In the genomic region with DNA sequence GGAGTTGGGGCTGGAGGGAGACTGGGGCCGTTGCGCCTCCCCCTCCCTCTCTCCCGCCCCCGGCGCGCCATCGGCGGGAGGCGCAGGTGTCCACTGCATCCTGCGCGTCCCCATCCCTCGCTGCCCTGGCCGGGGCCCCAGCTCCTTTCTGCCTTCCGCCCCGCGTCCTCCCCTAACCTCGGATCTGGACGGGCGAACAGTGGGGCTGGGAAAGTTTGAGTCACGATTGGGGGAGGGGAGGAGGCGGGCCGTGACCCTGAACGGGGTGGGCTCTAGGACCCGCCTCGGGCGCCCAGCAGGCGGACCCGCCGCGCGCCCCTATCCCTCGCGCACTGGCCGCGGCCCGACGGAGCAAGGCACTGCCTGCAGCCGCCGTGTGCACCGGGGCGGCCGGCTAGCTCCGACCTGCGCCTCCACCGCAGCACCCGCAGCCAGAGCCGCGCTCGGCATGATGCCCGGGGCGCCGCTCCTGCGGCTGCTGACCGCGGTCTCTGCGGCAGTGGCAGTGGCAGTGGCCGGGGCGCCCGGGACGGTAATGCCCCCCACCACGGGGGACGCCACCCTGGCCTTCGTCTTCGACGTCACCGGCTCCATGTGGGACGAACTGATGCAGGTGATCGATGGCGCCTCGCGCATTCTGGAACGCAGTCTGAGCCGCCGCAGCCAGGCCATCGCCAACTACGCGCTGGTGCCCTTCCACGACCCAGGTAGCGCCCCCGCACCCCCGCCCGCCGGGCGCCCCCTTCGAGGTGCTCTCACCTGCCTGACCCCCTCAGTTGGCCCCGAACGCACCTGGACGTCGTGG, we compare ENCODE assay signal across 11 cellular contexts. TPM values are rescaled to one million over a fixed set of nuclear protein-coding genes. Genes with fewer than 3 reads are reported as not detected.
DNase-seq lines count a peak whose midpoint lies in the region; ATAC-seq and TF ChIP-seq lines count a peak whose summit lies in the region.
"Had no signal": no experiment of that assay in that cellular context is flagged by ENCODE, and none has a peak within 500 bp of the region (broad histone marks: within the 10 kb centered on the region; RNA-seq: fewer than 3 reads in every experiment).

A gene with protein sequence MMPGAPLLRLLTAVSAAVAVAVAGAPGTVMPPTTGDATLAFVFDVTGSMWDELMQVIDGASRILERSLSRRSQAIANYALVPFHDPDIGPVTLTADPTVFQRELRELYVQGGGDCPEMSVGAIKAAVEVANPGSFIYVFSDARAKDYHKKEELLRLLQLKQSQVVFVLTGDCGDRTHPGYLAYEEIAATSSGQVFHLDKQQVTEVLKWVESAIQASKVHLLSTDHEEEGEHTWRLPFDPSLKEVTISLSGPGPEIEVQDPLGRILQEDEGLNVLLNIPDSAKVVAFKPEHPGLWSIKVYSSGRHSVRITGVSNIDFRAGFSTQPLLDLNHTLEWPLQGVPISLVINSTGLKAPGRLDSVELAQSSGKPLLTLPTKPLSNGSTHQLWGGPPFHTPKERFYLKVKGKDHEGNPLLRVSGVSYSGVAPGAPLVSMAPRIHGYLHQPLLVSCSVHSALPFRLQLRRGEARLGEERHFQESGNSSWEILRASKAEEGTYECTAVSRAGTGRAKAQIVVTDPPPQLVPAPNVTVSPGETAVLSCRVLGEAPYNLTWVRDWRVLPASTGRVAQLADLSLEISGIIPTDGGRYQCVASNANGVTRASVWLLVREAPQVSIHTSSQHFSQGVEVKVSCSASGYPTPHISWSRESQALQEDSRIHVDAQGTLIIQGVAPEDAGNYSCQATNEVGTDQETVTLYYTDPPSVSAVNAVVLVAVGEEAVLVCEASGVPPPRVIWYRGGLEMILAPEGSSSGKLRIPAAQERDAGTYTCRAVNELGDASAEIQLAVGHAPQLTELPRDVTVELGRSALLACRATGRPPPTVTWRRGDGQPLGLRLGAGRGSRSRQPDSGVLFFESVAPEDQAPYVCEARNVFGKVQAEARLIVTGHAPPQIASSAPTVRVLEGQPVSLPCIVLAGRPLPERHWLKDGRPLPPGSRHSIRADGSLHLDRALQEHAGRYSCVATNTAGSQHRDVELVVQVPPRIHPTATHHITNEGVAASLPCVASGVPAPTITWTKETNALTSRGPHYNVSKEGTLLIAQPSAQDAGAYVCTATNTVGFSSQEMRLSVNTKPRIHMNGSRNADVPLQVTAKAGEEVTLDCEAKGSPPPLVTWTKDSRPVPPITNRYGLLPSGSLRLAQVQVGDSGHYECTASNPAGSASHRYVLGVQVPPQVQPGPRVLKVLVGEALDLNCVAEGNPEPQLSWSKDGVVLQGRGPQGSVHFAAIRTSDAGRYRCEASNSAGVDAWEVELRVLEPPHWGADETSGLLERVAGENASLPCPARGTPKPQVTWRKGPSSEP (N-terminal part only) (plus strand): TSS at position 330 of the 805 bp plus-strand sequence. CDS start 119 bp downstream, at position 449.

- H3K4me1 ChIP-seq in left lung: peaks cover 0 to 23% of the 10 kb centered on the region in 2 donors
- peaks cover 15% of the 10 kb centered on the region for H3K4me1 ChIP-seq in suprapubic skin

- TF ChIP-seq CTCF in choroid plexus epithelial cell (conservative IDR thresholded peaks at IDR 0.05; ENCODE audit: low read depth, low read length): no peak
- no peak for TF ChIP-seq CTCF in left lung (IDR thresholded peaks at IDR 0.05)
- no peak for TF ChIP-seq CTCF in suprapubic skin (IDR thresholded peaks at IDR 0.05)

- no CpG with 5 or more reads among the region's 89 CpGs for WGBS in suprapubic skin

- peak; percentile 10 for DNase-seq in DMS153 (lab: John Stamatoyannopoulos, UW)
- no peak for DNase-seq in DMS153 treated with DMSO at 0.1 percent for 48 hours (lab: John Stamatoyannopoulos, UW; ENCODE audit: unreplicated experiment)
- peak; percentile 9 for DNase-seq in choroid plexus epithelial cell (ENCODE audit: low read depth)
- DNase-seq in left lung: no peak
- peak; percentile 59 to 73 for DNase-seq in suprapubic skin (ENCODE audit: low spot score in 2 of 2)
- no peak for DNase-seq in stimulated activated naive CD4-positive, alpha-beta T cell (lab: John Stamatoyannopoulos, UW)
- DNase-seq in NCI-H345 (lab: John Stamatoyannopoulos, UW): no peak
- DNase-seq: 8988T; activated naive CD8-positive, alpha-beta T cell treated with anti-CD3 and anti-CD28 coated beads, Interleukin-2, amount 10 ng/mL, durations not matched to agents 7 days and 5 days had no signal

- TF ChIP-seq EP300 in suprapubic skin (IDR thresholded peaks at IDR 0.05): no peak

- H3K36me3 ChIP-seq in left lung (no peaks in the 10 kb centered on the region), suprapubic skin (no peaks in the 10 kb centered on the region)

- no peaks in the 10 kb centered on the region for H3K9me3 ChIP-seq in left lung
- H3K9me3 ChIP-seq in suprapubic skin: no peaks in the 10 kb centered on the region

- H3K27me3 ChIP-seq in left lung (peaks cover 33 to 79% of the 10 kb centered on the region in 2 donors), suprapubic skin (peaks cover 49% of the 10 kb centered on the region)

- no peak within 1 kb of the TSS for H3K4me3 ChIP-seq in choroid plexus epithelial cell (ENCODE audit: low read depth, low read length)
- H3K4me3 ChIP-seq in left lung: peak within 1 kb of the TSS; percentile 17 to 23
- H3K4me3 ChIP-seq in suprapubic skin: peak within 1 kb of the TSS; percentile 36

- intact Hi-C loops in left lung (cut with DNase I): no loop called here

- H3K27ac ChIP-seq in left lung (no peak within 1 kb of the TSS), suprapubic skin (no peak within 1 kb of the TSS)

- ATAC-seq in left lung (peak; percentile 42), GM21515 (IDR thresholded peaks at IDR 0.05; ENCODE audit: unreplicated experiment) (no peak)

- no peak for TF ChIP-seq POLR2A in suprapubic skin (IDR thresholded peaks at IDR 0.05)

RNA-seq across cellular contexts. Expression of the gene that starts here (rescaled TPM):
- 1 to 10 TPM; 3.7 to 3.9 TPM for total RNA-seq in left lung
- 1 to 10 TPM; 1.3 to 6.3 (median 3.5) TPM for total RNA-seq in suprapubic skin
- total RNA-seq: activated naive CD8-positive, alpha-beta T cell treated with anti-CD3 and anti-CD28 coated beads, Interleukin-2, amount 10 ng/mL, durations not matched to agents 7 days and 5 days; kidney epithelial cell had no signal

Comparison
In these comparisons a context has a peak if more than half of its experiments do, and no peak if none do; other contexts are left out.
1. DNase-seq: peak in DMS153 (single experiment), choroid plexus epithelial cell (single experiment) and suprapubic skin (2 of 2); none in DMS153 treated with DMSO at 0.1 percent for 48 hours (single experiment), left lung (0 of 2), stimulated activated naive CD4-positive, alpha-beta T cell (0 of 6) and NCI-H345 (single experiment).